In the genomic region with DNA sequence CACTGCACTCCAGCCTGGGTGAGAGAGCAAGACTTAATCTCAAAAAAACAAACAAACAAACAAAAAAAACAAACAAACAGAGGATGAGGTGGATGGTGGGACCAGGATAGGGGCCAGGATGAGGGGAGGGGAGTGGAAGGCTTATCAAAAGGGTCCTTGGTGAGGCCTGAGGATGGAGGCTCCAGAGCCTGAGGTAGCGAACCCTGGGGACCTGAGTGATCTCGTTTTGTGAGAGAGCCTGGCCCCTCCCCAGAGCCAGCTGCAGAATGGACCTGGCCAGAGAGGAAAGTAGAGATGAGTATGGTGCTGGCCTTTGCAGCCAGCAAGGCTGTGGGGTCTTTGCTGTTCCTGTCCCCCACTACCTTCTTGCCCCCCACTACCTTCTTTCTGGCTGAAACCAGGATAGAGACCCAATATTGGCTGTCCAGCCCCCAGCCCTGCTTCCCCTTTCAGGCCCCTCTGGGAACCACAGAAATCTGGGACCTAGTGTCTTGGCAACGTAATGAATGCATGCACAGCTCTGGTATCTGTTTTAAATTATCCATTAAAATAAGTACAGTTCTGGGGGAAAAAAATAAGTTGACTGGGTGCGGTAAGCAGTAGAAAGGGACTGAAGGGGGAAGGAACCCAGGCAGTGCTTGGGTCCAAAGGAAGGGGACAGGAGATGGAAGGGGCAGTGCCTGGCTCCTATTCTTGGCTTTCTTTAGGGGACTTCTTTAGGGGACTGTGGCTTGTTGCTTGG, we compare ENCODE assay signal across 10 cellular contexts. TPM values are rescaled to one million over a fixed set of nuclear protein-coding genes. Genes with fewer than 3 reads are reported as not detected.
DNase-seq lines count a peak whose midpoint lies in the region; ATAC-seq and TF ChIP-seq lines count a peak whose summit lies in the region.
"Had no signal": no experiment of that assay in that cellular context is flagged by ENCODE, and none has a peak within 500 bp of the region (broad histone marks: within the 10 kb centered on the region; RNA-seq: fewer than 3 reads in every experiment).

No MANE protein-coding gene starts in this region.

- peaks cover 3% of the 10 kb centered on the region for H3K36me3 Mint-ChIP-seq in activated naive CD4-positive, alpha-beta T cell treated with anti-CD3 and anti-CD28 coated beads, Interleukin-2, amount 50 U/mL, for 24 hours
- peaks cover 3% of the 10 kb centered on the region for H3K36me3 Mint-ChIP-seq in activated naive CD4-positive, alpha-beta T cell treated with anti-CD3 and anti-CD28 coated beads for 36 hours (ENCODE audit: low read depth)
- peaks cover 23% of the 10 kb centered on the region for H3K36me3 Mint-ChIP-seq in central memory CD8-positive, alpha-beta T cell (ENCODE audit: insufficient read depth)
- H3K36me3 Mint-ChIP-seq in type B pancreatic cell: peaks cover 3% of the 10 kb centered on the region

- CTCF ChIA-PET in activated naive CD4-positive, alpha-beta T cell treated with anti-CD3 and anti-CD28 coated beads for 36 hours (lab: Charles Lee): interaction anchor here (0.7 to 6.3 kb wide), 4 partner anchors 9 to 16 kb away, joined by 3 to 48 read pairs (median 19); no protein-coding TSS in a partner anchor

- no peak for ATAC-seq in central memory CD8-positive, alpha-beta T cell (replicated peaks; ENCODE audit: extremely low read depth, poor library complexity, severe bottlenecking)
- ATAC-seq in HG03175 (IDR thresholded peaks at IDR 0.05; ENCODE audit: unreplicated experiment) (no peak), HG03108 (IDR thresholded peaks at IDR 0.05; ENCODE audit: unreplicated experiment) (no peak)

- H3K9me3 ChIP-seq in muscle layer of colon (ENCODE audit: low read length): no peaks in the 10 kb centered on the region
- H3K9me3 ChIP-seq: mucosa of descending colon had no signal

- no peaks in the 10 kb centered on the region for H3K27me3 ChIP-seq in muscle layer of colon (ENCODE audit: control insufficient read depth in 1 of 2, insufficient read depth in 2 of 2, low read length in 2 of 2)

- TF ChIP-seq CTCF in type B pancreatic cell (conservative IDR thresholded peaks at IDR 0.05): no peak

- H3K27me3 Mint-ChIP-seq in activated naive CD4-positive, alpha-beta T cell treated with anti-CD3 and anti-CD28 coated beads, Interleukin-2, amount 50 U/mL, for 24 hours: peaks cover 3% of the 10 kb centered on the region
- peaks cover 21% of the 10 kb centered on the region for H3K27me3 Mint-ChIP-seq in activated naive CD4-positive, alpha-beta T cell treated with anti-CD3 and anti-CD28 coated beads for 36 hours (ENCODE audit: low read depth)
- H3K27me3 Mint-ChIP-seq in central memory CD8-positive, alpha-beta T cell: no peaks in the 10 kb centered on the region
- H3K27me3 Mint-ChIP-seq in type B pancreatic cell: no peaks in the 10 kb centered on the region

- H3K4me3 Mint-ChIP-seq in activated naive CD4-positive, alpha-beta T cell treated with anti-CD3 and anti-CD28 coated beads, Interleukin-2, amount 50 U/mL, for 24 hours: peak overlapping the region; percentile 95
- no peak overlapping the region for H3K4me3 Mint-ChIP-seq in activated naive CD4-positive, alpha-beta T cell treated with anti-CD3 and anti-CD28 coated beads for 36 hours
- H3K4me3 Mint-ChIP-seq in central memory CD8-positive, alpha-beta T cell: peak overlapping the region; percentile 95
- peak overlapping the region; percentile 78 for H3K4me3 Mint-ChIP-seq in type B pancreatic cell

- H3K9ac ChIP-seq in muscle layer of colon (ENCODE audit: low read length): no peak overlapping the region

- H3K27ac Mint-ChIP-seq in activated naive CD4-positive, alpha-beta T cell treated with anti-CD3 and anti-CD28 coated beads, Interleukin-2, amount 50 U/mL, for 24 hours: peak overlapping the region; percentile 57
- no peak overlapping the region for H3K27ac Mint-ChIP-seq in activated naive CD4-positive, alpha-beta T cell treated with anti-CD3 and anti-CD28 coated beads for 36 hours
- H3K27ac Mint-ChIP-seq in central memory CD8-positive, alpha-beta T cell (ENCODE audit: low read depth): peak overlapping the region; percentile 95
- peak overlapping the region; percentile 85 for H3K27ac Mint-ChIP-seq in type B pancreatic cell

- no peak for DNase-seq in activated naive CD4-positive, alpha-beta T cell treated with anti-CD3 and anti-CD28 coated beads for 36 hours
- DNase-seq in central memory CD8-positive, alpha-beta T cell (ENCODE audit: low spot score in 2 of 2): no peak
- DNase-seq in type B pancreatic cell (ENCODE audit: extremely low spot score, unreplicated experiment): no peak
- DNase-seq in HuH-7 (ENCODE audit: low spot score): no peak

- peak overlapping the region in 1 of 2 donors; percentile 100 for H3K4me3 ChIP-seq in muscle layer of colon (ENCODE audit: low read depth in 1 of 2, low read length in 2 of 2)
- H3K4me3 ChIP-seq: mucosa of descending colon had no signal

- peaks cover 30% of the 10 kb centered on the region for H3K4me1 Mint-ChIP-seq in activated naive CD4-positive, alpha-beta T cell treated with anti-CD3 and anti-CD28 coated beads, Interleukin-2, amount 50 U/mL, for 24 hours
- peaks cover 31% of the 10 kb centered on the region for H3K4me1 Mint-ChIP-seq in activated naive CD4-positive, alpha-beta T cell treated with anti-CD3 and anti-CD28 coated beads for 36 hours (ENCODE audit: low read depth)
- peaks cover 34% of the 10 kb centered on the region for H3K4me1 Mint-ChIP-seq in central memory CD8-positive, alpha-beta T cell
- H3K4me1 Mint-ChIP-seq in type B pancreatic cell (ENCODE audit: unreplicated experiment): peaks cover 11% of the 10 kb centered on the region

- intact Hi-C loops in activated naive CD4-positive, alpha-beta T cell treated with anti-CD3 and anti-CD28 coated beads for 36 hours (cut with micrococcal nuclease): loop anchor here (1.0 to 2.0 kb wide), 5 partner anchors 7 to 391 kb away; no protein-coding TSS in a partner anchor

- peak overlapping the region; percentile 100 for H3K27ac ChIP-seq in muscle layer of colon (ENCODE audit: low read depth, low read length)

- no peaks in the 10 kb centered on the region for H3K36me3 ChIP-seq in muscle layer of colon (ENCODE audit: insufficient read depth, low read length)

- H3K4me1 ChIP-seq in muscle layer of colon (ENCODE audit: insufficient read depth, low read length): peaks cover 29% of the 10 kb centered on the region

- H3K9me3 Mint-ChIP-seq in activated naive CD4-positive, alpha-beta T cell treated with anti-CD3 and anti-CD28 coated beads, Interleukin-2, amount 50 U/mL, for 24 hours: no peaks in the 10 kb centered on the region
- no peaks in the 10 kb centered on the region for H3K9me3 Mint-ChIP-seq in activated naive CD4-positive, alpha-beta T cell treated with anti-CD3 and anti-CD28 coated beads for 36 hours
- H3K9me3 Mint-ChIP-seq in central memory CD8-positive, alpha-beta T cell: no peaks in the 10 kb centered on the region
- no peaks in the 10 kb centered on the region for H3K9me3 Mint-ChIP-seq in type B pancreatic cell

RNA-seq across cellular contexts. Expression of a gene that starts 1.1 kb away (rescaled TPM):
- 10 to 100 TPM; 62.1 to 62.6 TPM for total RNA-seq in activated naive CD4-positive, alpha-beta T cell treated with anti-CD3 and anti-CD28 coated beads for 36 hours
- 141 and 400 TPM in 2 replicates for total RNA-seq in type B pancreatic cell (ENCODE audit: low replicate concordance)

RNA-seq across cellular contexts. Expression of a gene that starts 31.2 kb away (rescaled TPM):
- under 1 TPM; 0.22 to 0.36 TPM for total RNA-seq in activated naive CD4-positive, alpha-beta T cell treated with anti-CD3 and anti-CD28 coated beads for 36 hours
- 31.0 and 61.9 TPM in 2 replicates for total RNA-seq in type B pancreatic cell (ENCODE audit: low replicate concordance)

RNA-seq across cellular contexts. Expression of a gene that starts 40.0 kb away (rescaled TPM):
- total RNA-seq in activated naive CD4-positive, alpha-beta T cell treated with anti-CD3 and anti-CD28 coated beads for 36 hours: 10 to 100 TPM; 17.4 to 17.5 TPM
- total RNA-seq in type B pancreatic cell (ENCODE audit: low replicate concordance): 7.1 and 12.9 TPM in 2 replicates

RNA-seq across cellular contexts. Expression of a gene that starts 52.5 kb away (rescaled TPM):
- total RNA-seq in activated naive CD4-positive, alpha-beta T cell treated with anti-CD3 and anti-CD28 coated beads for 36 hours: 1 to 10 TPM; 1.3 TPM
- 97.9 and 294 TPM in 2 replicates for total RNA-seq in type B pancreatic cell (ENCODE audit: low replicate concordance)
- total RNA-seq: aorta had no signal

RNA-seq across cellular contexts. Expression of a gene that starts 58.9 kb away (rescaled TPM):
- 10 to 100 TPM; 54.9 to 55.9 TPM for total RNA-seq in activated naive CD4-positive, alpha-beta T cell treated with anti-CD3 and anti-CD28 coated beads for 36 hours
- 55.6 and 60.9 TPM in 2 replicates for total RNA-seq in type B pancreatic cell (ENCODE audit: low replicate concordance)

Comparison
In these comparisons a context has a peak if more than half of its experiments do, and no peak if none do; other contexts are left out.
1. RNA of a gene that starts 31.2 kb away (total RNA-seq): 31.0 to 61.9 TPM in type B pancreatic cell; 0.22 to 0.36 TPM in activated naive CD4-positive, alpha-beta T cell treated with anti-CD3 and anti-CD28 coated beads for 36 hours; every median in the first group is over 10 times any median in the second.